ENCODE assay signal across 1 cellular context in genomic region chr12:1945502-1945901, GRCh38. TPM values are rescaled to one million over a fixed set of nuclear protein-coding genes. Genes with fewer than 3 reads are reported as not detected.
"Had no signal": no experiment of that assay in that cellular context is flagged by ENCODE, and none has a peak within 500 bp of the region (broad histone marks: within the 10 kb centered on the region; RNA-seq: fewer than 3 reads in every experiment).

No MANE protein-coding gene starts in this region.

RNA-seq across cellular contexts. Expression of gene CACNA2D4, which starts 27.1 kb away (rescaled TPM):
- total RNA-seq: frontal cortex had no signal
